In the genomic region with DNA sequence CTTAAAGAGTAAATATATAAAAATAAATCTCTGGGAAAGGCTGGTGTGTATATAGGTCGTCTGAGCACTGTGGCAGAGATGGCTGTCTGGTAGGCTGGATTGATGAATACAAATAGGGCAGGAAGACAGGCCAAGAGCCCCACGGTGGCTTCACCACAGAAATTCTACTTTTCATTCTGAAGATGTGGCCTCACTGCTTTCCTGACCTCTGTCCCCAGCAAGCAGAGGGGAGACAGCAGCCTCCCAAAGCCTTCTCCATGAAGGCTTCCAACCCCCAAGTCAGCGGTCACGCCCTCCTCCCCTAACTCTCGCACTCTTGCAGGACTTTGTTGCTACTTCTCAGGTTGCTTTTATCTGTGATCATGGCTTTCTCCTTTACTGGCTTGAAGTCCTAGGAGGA, we compare ENCODE assay signal across 38 cellular contexts. TPM values are rescaled to one million over a fixed set of nuclear protein-coding genes. Genes with fewer than 3 reads are reported as not detected.
"Had no signal": no experiment of that assay in that cellular context is flagged by ENCODE, and none has a peak within 500 bp of the region (broad histone marks: within the 10 kb centered on the region; RNA-seq: fewer than 3 reads in every experiment).

No MANE protein-coding gene starts in this region.

- H3K36me3 ChIP-seq: adrenal gland, ascending aorta, brain microvascular endothelial cell, breast epithelium, cardiac muscle cell had no signal

- H3K9me3 ChIP-seq: adrenal gland, ascending aorta, body of pancreas, breast epithelium had no signal

- H3K27me3 ChIP-seq: adrenal gland, ascending aorta, body of pancreas, cardiac muscle cell had no signal

- H3K4me1 ChIP-seq: adrenal gland, ascending aorta, breast epithelium had no signal

- H3K27ac ChIP-seq: adrenal gland, ascending aorta, body of pancreas, brain microvascular endothelial cell, breast epithelium, cardiac muscle cell had no signal

- DNase-seq: activated effector memory CD4-positive, alpha-beta T cell treated with anti-CD3 and anti-CD28 coated beads, Interleukin-2, amount 50 U/mL, for 16 hours; activated effector memory CD4-positive, alpha-beta T cell treated with Interleukin-2 at 50 U/mL for 16 hours; activated gamma-delta T cell; activated gamma-delta T cell treated with Interleukin-2 at 50 U/mL for 16 hours; activated naive CD4-positive, alpha-beta T cell; activated naive CD4-positive, alpha-beta T cell treated with anti-CD3 and anti-CD28 coated beads for 36 hours; activated naive CD4-positive, alpha-beta T cell treated with anti-CD3 and anti-CD28 coated beads, Interleukin-2, amount 10 ng/mL, durations not matched to agents 7 days and 5 days; activated naive CD4-positive, alpha-beta T cell treated with anti-CD3 and anti-CD28 coated beads, Interleukin-2, amount 50 U/mL, for 16 hours; activated naive CD4-positive, alpha-beta T cell treated with Interleukin-2 at 50 U/mL for 16 hours; activated naive CD8-positive, alpha-beta T cell treated with anti-CD3 and anti-CD28 coated beads for 36 hours; activated naive CD8-positive, alpha-beta T cell treated with anti-CD3 and anti-CD28 coated beads, Interleukin-2, amount 10 ng/mL, durations not matched to agents 7 days and 5 days; activated naive CD8-positive, alpha-beta T cell treated with anti-CD3 and anti-CD28 coated beads, Interleukin-2, amount 50 U/mL, for 24 hours; activated T-cell treated with anti-CD3 and anti-CD28 coated beads for 4 hours; activated T-cell treated with anti-CD3 and anti-CD28 coated beads, Interleukin-2, amount 50 U/mL, for 1 hour; activated T-cell treated with anti-CD3 and anti-CD28 coated beads, Interleukin-2, amount 50 U/mL, for 24 hours; activated T-cell treated with anti-CD3 and anti-CD28 coated beads, Interleukin-2, amount 50 U/mL, for 4 hours; activated T-cell treated with anti-CD3 and anti-CD28 coated beads, Interleukin-2, amount 50 U/mL, for 48 hours; activated T-cell treated with anti-CD3 and anti-CD28 coated beads, Interleukin-2, amount 50 U/mL, for 72 hours; adrenal gland; amniotic stem cell; amygdala; anterior cingulate cortex; aorta; body of pancreas; brain microvascular endothelial cell; caudate nucleus; central memory CD4-positive, alpha-beta T cell; cerebellar nuclear complex had no signal

- H3K4me3 ChIP-seq: adrenal gland, ascending aorta, body of pancreas, breast epithelium, cardiac muscle cell had no signal

RNA-seq across cellular contexts. Expression of a gene that starts 10.6 kb away (rescaled TPM):
- total RNA-seq: activated naive CD4-positive, alpha-beta T cell treated with anti-CD3 and anti-CD28 coated beads for 36 hours; activated naive CD4-positive, alpha-beta T cell treated with anti-CD3 and anti-CD28 coated beads, Interleukin-2, amount 50 U/mL, for 72 hours; activated naive CD8-positive, alpha-beta T cell treated with anti-CD3 and anti-CD28 coated beads for 36 hours; activated T-cell treated with anti-CD3 and anti-CD28 coated beads, Interleukin-2, amount 50 U/mL, for 4 hours; activated T-cell treated with anti-CD3 and anti-CD28 coated beads, Interleukin-2, amount 50 U/mL, for 72 hours; activated T-helper 1 cell treated with anti-CD3 and anti-CD28 coated beads, Interleukin-12 subunit alpha, Interleukin-12 subunit beta, Interleukin-2, Interleukin-4 antibody, amounts not matched to agents 30 ng/mL and 10 ng/mL and 1 ng/mL, durations not matched to agents 14 hours and 24 hours and 36 hours; activated T-helper 17 cell treated with anti-CD3 and anti-CD28 coated beads, Interleukin-2, amount 50 U/mL, for 72 hours; activated T-helper 2 cell treated with anti-CD3 and anti-CD28 coated beads, Interferon-gamma antibody, Interleukin-2, Interleukin-4, amounts not matched to agents 10 μg/mL and 5 μg/mL and 100 μg/mL, durations not matched to agents 14 hours and 24 hours and 36 hours; adrenal gland; ascending aorta; astrocyte; body of pancreas; cardiac muscle cell; cerebellum; chondrocyte had no signal
- polyA plus RNA-seq: aorta, cardiac muscle cell had no signal

RNA-seq across cellular contexts. Expression of a gene that starts 13.4 kb away (rescaled TPM):
- total RNA-seq: activated naive CD4-positive, alpha-beta T cell treated with anti-CD3 and anti-CD28 coated beads for 36 hours; activated naive CD4-positive, alpha-beta T cell treated with anti-CD3 and anti-CD28 coated beads, Interleukin-2, amount 50 U/mL, for 72 hours; activated naive CD8-positive, alpha-beta T cell treated with anti-CD3 and anti-CD28 coated beads for 36 hours; activated T-cell treated with anti-CD3 and anti-CD28 coated beads, Interleukin-2, amount 50 U/mL, for 4 hours; activated T-helper 1 cell treated with anti-CD3 and anti-CD28 coated beads, Interleukin-12 subunit alpha, Interleukin-12 subunit beta, Interleukin-2, Interleukin-4 antibody, amounts not matched to agents 30 ng/mL and 10 ng/mL and 1 ng/mL, durations not matched to agents 14 hours and 24 hours and 36 hours; activated T-helper 17 cell treated with anti-CD3 and anti-CD28 coated beads, Interleukin-2, amount 50 U/mL, for 72 hours; activated T-helper 2 cell treated with anti-CD3 and anti-CD28 coated beads, Interferon-gamma antibody, Interleukin-2, Interleukin-4, amounts not matched to agents 10 μg/mL and 5 μg/mL and 100 μg/mL, durations not matched to agents 14 hours and 24 hours and 36 hours had no signal
